In genomic region chr17:5785867-5786509, GRCh38 we compare ENCODE assay signal across 11 cellular contexts.
DNase-seq lines count a peak whose midpoint lies in the region; ATAC-seq and TF ChIP-seq lines count a peak whose summit lies in the region.
"Had no signal": no experiment of that assay in that cellular context is flagged by ENCODE, and none has a peak within 500 bp of the region (broad histone marks: within the 10 kb centered on the region; RNA-seq: fewer than 3 reads in every experiment).

No MANE protein-coding gene starts in this region.

- no peaks in the 10 kb centered on the region for H4K20me1 ChIP-seq in osteoblast (ENCODE audit: insufficient read depth, low read length)

- ATAC-seq in GM18502 (IDR thresholded peaks at IDR 0.05; ENCODE audit: poor library complexity, unreplicated experiment), result peak; percentile 67
- peak; percentile 66 for ATAC-seq in HG02840 (IDR thresholded peaks at IDR 0.05; ENCODE audit: low FRiP score, unreplicated experiment)
- no peak for ATAC-seq in HG03432 (IDR thresholded peaks at IDR 0.05; ENCODE audit: unreplicated experiment)
- ATAC-seq: mucosa of descending colon had no signal

- no peak overlapping the region for H3K9ac ChIP-seq in adipocyte (ENCODE audit: low read length)

- H3K4me3 ChIP-seq in adipocyte (ENCODE audit: low read length) (no peak overlapping the region), osteoblast (ENCODE audit: insufficient read depth, low read length) (no peak overlapping the region)
- H3K4me3 ChIP-seq: mucosa of descending colon had no signal

- H3K36me3 ChIP-seq in adipocyte (ENCODE audit: control insufficient read depth, insufficient read depth, low read length, severe bottlenecking) (no peaks in the 10 kb centered on the region), osteoblast (ENCODE audit: insufficient read depth, low read length) (no peaks in the 10 kb centered on the region)

- peak; percentile 37 for TF ChIP-seq CTCF in osteoblast (IDR thresholded peaks at IDR 0.05; ENCODE audit: extremely low read depth, low read depth, low read length)

- peaks cover 17% of the 10 kb centered on the region for H3K9me3 ChIP-seq in adipocyte (ENCODE audit: control insufficient read depth, low read length)
- H3K9me3 ChIP-seq in osteoblast (ENCODE audit: low read depth, low read length), result no peaks in the 10 kb centered on the region
- H3K9me3 ChIP-seq: mucosa of descending colon had no signal

- no peaks in the 10 kb centered on the region for H3K79me2 ChIP-seq in osteoblast (ENCODE audit: insufficient read depth, low read length)

- H3K4me1 ChIP-seq in adipocyte (ENCODE audit: control insufficient read depth, insufficient read depth, low read length) (peaks cover 13% of the 10 kb centered on the region), osteoblast (ENCODE audit: insufficient read depth, low read length) (peaks cover 31% of the 10 kb centered on the region)

- H3K27me3 ChIP-seq in adipocyte (replicated peaks; ENCODE audit: control insufficient read depth, insufficient read depth, low read length), result peaks cover 18% of the 10 kb centered on the region
- H3K27me3 ChIP-seq in osteoblast (ENCODE audit: insufficient read depth, low read length), result peaks cover 7% of the 10 kb centered on the region

- no peak overlapping the region for H2AFZ ChIP-seq in osteoblast (ENCODE audit: low read length)

- H3K4me2 ChIP-seq in osteoblast (ENCODE audit: insufficient read depth, low read length), result peak overlapping the region; percentile 33

- H3K27ac ChIP-seq in osteoblast (ENCODE audit: low read depth, low read length), result peak overlapping the region; percentile 83

- peak; percentile 36 for DNase-seq in adipocyte (ENCODE audit: low read depth)
- no peak for DNase-seq in osteoblast (ENCODE audit: insufficient read length, low spot score, missing footprints)
- no peak for DNase-seq in GOT3 (lab: John Stamatoyannopoulos, UW)
- no peak for DNase-seq in stimulated activated CD4-positive, alpha-beta T cell treated with anti-CD3 and anti-CD28 coated beads, Interleukin-4, amount 100 ng/mL, for 24 hours
- DNase-seq in COR-L47 (lab: John Stamatoyannopoulos, UW), result no peak
- DNase-seq: cortex of kidney, mucosa of descending colon, NCI-H2081 treated with DMSO at 0.1 percent for 48 hours had no signal
